2 cellular contexts compared by ENCODE assay signal in the genomic region with DNA sequence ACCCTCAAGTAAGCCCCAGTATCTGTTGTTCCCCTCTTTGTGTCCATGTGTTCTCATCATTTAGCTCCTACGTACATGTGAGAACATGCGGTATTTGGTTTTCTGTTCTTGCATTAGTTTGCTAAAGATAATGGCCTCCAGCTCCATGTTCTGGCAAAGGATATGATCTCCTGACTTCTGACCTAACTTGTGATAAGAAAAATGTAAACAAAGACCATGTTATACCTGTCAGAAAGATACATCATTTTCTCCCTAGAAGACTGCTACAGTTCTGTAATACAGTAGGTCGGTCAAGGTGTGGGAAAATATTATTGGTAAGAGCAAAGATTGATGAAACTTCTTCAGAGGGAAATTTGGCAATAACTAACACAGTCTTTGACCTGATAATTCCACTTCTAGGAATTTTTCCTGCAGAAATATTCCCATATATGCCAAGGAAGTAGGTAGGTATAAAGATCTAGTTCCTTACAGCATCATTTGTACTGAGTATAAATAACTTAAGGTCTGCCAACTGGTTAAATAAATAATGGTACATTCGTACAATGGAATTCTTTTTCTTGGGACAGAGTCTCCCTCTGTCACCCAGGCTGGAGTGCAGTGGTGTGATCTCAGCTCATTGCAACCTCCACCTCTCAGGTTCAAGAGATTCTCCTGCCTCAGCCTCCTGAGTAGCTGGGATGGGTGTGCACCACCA.
TF ChIP-seq lines count a peak whose summit lies in the region.

No MANE protein-coding gene starts in this region.

TF ChIP-seq in GM23338, 12 proteins besides CTCF, POLR2A, EP300 and RAD21 (continues in another document):
- TF ChIP-seq NANOG (IDR thresholded peaks at IDR 0.05; ENCODE audit: borderline replicate concordance) (no peak), EZH2 (IDR thresholded peaks at IDR 0.05; ENCODE audit: low read depth, unreplicated experiment) (no peak), POLR2AphosphoS5 (IDR thresholded peaks at IDR 0.05; ENCODE audit: low read depth) (no peak), STAT1 (IDR thresholded peaks at IDR 0.05; ENCODE audit: unreplicated experiment) (no peak), EZH2phosphoT487 (IDR thresholded peaks at IDR 0.05; ENCODE audit: unreplicated experiment) (no peak), CREB1 (CRISPR knock-in tag; IDR thresholded peaks at IDR 0.05; ENCODE audit: low read depth) (no peak), ZNF114 (CRISPR knock-in tag; IDR thresholded peaks at IDR 0.05) (no peak), ZNF331 (CRISPR knock-in tag; IDR thresholded peaks at IDR 0.05; ENCODE audit: low read depth) (no peak)
- TF ChIP-seq, protein P1, sequence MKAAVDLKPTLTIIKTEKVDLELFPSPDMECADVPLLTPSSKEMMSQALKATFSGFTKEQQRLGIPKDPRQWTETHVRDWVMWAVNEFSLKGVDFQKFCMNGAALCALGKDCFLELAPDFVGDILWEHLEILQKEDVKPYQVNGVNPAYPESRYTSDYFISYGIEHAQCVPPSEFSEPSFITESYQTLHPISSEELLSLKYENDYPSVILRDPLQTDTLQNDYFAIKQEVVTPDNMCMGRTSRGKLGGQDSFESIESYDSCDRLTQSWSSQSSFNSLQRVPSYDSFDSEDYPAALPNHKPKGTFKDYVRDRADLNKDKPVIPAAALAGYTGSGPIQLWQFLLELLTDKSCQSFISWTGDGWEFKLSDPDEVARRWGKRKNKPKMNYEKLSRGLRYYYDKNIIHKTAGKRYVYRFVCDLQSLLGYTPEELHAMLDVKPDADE (IDR thresholded peaks at IDR 0.05) = no peak
- TF ChIP-seq, protein P2, sequence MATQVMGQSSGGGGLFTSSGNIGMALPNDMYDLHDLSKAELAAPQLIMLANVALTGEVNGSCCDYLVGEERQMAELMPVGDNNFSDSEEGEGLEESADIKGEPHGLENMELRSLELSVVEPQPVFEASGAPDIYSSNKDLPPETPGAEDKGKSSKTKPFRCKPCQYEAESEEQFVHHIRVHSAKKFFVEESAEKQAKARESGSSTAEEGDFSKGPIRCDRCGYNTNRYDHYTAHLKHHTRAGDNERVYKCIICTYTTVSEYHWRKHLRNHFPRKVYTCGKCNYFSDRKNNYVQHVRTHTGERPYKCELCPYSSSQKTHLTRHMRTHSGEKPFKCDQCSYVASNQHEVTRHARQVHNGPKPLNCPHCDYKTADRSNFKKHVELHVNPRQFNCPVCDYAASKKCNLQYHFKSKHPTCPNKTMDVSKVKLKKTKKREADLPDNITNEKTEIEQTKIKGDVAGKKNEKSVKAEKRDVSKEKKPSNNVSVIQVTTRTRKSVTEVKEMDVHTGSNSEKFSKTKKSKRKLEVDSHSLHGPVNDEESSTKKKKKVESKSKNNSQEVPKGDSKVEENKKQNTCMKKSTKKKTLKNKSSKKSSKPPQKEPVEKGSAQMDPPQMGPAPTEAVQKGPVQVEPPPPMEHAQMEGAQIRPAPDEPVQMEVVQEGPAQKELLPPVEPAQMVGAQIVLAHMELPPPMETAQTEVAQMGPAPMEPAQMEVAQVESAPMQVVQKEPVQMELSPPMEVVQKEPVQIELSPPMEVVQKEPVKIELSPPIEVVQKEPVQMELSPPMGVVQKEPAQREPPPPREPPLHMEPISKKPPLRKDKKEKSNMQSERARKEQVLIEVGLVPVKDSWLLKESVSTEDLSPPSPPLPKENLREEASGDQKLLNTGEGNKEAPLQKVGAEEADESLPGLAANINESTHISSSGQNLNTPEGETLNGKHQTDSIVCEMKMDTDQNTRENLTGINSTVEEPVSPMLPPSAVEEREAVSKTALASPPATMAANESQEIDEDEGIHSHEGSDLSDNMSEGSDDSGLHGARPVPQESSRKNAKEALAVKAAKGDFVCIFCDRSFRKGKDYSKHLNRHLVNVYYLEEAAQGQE (IDR thresholded peaks at IDR 0.05; ENCODE audit: unreplicated experiment) = no peak

TF ChIP-seq in K562, 482 proteins besides CTCF, POLR2A, EP300 and RAD21:
- TF ChIP-seq HSF4 (CRISPR knock-in tag; IDR thresholded peaks at IDR 0.05; ENCODE audit: borderline replicate concordance) (no peak), JUND (IDR thresholded peaks at IDR 0.05; ENCODE audit: borderline replicate concordance, low read depth, low read length) (peak; percentile 12; the same call in 1 of the 2 replicates), JUND (tag; IDR thresholded peaks at IDR 0.05; ENCODE audit: borderline replicate concordance, low read depth, low read length) (no peak), ZNF717 (CRISPR knock-in tag; IDR thresholded peaks at IDR 0.05) (no peak), MEIS2 (IDR thresholded peaks at IDR 0.05; ENCODE audit: partially characterized antibody) (peak; percentile 48), YY1 (IDR thresholded peaks at IDR 0.05; ENCODE audit: borderline replicate concordance in 1 of 3, control insufficient read depth in 1 of 3, extremely low read depth in 1 of 3, insufficient read depth in 3 of 3, insufficient read length in 1 of 3, insufficient replicate concordance in 2 of 3, low read depth in 1 of 3, low read length in 2 of 3) (no peak), CBX1 (IDR thresholded peaks at IDR 0.05; ENCODE audit: low read depth) (no peak), ELF4 (CRISPR knock-in tag; IDR thresholded peaks at IDR 0.05) (no peak), NUFIP1 (IDR thresholded peaks at IDR 0.05; ENCODE audit: partially characterized antibody) (no peak), ZEB2 (IDR thresholded peaks at IDR 0.05) (0 out of 2 replicates have a peak, but pooled peaks have one; percentile 26), ATF7 (IDR thresholded peaks at IDR 0.05) (peak; percentile 19; the same call in 1 of the 2 replicates), POLR2H (tag; IDR thresholded peaks at IDR 0.05; ENCODE audit: low read depth) (no peak), DPF2 (IDR thresholded peaks at IDR 0.05) (0 out of 2 replicates have a peak, but pooled peaks have one; percentile 19), LARP7 (IDR thresholded peaks at IDR 0.05) (no peak), ZNF121 (CRISPR knock-in tag; conservative IDR thresholded peaks at IDR 0.05) (no peak), L3MBTL2 (IDR thresholded peaks at IDR 0.05) (0 out of 2 replicates have a peak, but pooled peaks have one; percentile 12), SETDB1 (IDR thresholded peaks at IDR 0.05; ENCODE audit: low read length) (no peak), DNMT1 (IDR thresholded peaks at IDR 0.05) (no peak), BCL6 (CRISPR knock-in tag; IDR thresholded peaks at IDR 0.05) (no peak), KAT7 (CRISPR knock-in tag; IDR thresholded peaks at IDR 0.05; ENCODE audit: borderline replicate concordance) (no peak), CBFB (CRISPR knock-in tag; IDR thresholded peaks at IDR 0.05) (no peak), ZNF311 (CRISPR knock-in tag; IDR thresholded peaks at IDR 0.05) (no peak)
- TF ChIP-seq, protein P3, sequence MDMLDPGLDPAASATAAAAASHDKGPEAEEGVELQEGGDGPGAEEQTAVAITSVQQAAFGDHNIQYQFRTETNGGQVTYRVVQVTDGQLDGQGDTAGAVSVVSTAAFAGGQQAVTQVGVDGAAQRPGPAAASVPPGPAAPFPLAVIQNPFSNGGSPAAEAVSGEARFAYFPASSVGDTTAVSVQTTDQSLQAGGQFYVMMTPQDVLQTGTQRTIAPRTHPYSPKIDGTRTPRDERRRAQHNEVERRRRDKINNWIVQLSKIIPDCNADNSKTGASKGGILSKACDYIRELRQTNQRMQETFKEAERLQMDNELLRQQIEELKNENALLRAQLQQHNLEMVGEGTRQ (CRISPR knock-in tag; IDR thresholded peaks at IDR 0.05) = no peak
- TF ChIP-seq, protein P4, sequence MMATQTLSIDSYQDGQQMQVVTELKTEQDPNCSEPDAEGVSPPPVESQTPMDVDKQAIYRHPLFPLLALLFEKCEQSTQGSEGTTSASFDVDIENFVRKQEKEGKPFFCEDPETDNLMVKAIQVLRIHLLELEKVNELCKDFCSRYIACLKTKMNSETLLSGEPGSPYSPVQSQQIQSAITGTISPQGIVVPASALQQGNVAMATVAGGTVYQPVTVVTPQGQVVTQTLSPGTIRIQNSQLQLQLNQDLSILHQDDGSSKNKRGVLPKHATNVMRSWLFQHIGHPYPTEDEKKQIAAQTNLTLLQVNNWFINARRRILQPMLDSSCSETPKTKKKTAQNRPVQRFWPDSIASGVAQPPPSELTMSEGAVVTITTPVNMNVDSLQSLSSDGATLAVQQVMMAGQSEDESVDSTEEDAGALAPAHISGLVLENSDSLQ (IDR thresholded peaks at IDR 0.05) = peak; percentile 28; the same call in 1 of the 2 replicates
- TF ChIP-seq, protein P5, sequence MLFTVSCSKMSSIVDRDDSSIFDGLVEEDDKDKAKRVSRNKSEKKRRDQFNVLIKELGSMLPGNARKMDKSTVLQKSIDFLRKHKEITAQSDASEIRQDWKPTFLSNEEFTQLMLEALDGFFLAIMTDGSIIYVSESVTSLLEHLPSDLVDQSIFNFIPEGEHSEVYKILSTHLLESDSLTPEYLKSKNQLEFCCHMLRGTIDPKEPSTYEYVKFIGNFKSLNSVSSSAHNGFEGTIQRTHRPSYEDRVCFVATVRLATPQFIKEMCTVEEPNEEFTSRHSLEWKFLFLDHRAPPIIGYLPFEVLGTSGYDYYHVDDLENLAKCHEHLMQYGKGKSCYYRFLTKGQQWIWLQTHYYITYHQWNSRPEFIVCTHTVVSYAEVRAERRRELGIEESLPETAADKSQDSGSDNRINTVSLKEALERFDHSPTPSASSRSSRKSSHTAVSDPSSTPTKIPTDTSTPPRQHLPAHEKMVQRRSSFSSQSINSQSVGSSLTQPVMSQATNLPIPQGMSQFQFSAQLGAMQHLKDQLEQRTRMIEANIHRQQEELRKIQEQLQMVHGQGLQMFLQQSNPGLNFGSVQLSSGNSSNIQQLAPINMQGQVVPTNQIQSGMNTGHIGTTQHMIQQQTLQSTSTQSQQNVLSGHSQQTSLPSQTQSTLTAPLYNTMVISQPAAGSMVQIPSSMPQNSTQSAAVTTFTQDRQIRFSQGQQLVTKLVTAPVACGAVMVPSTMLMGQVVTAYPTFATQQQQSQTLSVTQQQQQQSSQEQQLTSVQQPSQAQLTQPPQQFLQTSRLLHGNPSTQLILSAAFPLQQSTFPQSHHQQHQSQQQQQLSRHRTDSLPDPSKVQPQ (CRISPR knock-in tag; IDR thresholded peaks at IDR 0.05; ENCODE audit: borderline replicate concordance) = no peak
- TF ChIP-seq, protein P6, sequence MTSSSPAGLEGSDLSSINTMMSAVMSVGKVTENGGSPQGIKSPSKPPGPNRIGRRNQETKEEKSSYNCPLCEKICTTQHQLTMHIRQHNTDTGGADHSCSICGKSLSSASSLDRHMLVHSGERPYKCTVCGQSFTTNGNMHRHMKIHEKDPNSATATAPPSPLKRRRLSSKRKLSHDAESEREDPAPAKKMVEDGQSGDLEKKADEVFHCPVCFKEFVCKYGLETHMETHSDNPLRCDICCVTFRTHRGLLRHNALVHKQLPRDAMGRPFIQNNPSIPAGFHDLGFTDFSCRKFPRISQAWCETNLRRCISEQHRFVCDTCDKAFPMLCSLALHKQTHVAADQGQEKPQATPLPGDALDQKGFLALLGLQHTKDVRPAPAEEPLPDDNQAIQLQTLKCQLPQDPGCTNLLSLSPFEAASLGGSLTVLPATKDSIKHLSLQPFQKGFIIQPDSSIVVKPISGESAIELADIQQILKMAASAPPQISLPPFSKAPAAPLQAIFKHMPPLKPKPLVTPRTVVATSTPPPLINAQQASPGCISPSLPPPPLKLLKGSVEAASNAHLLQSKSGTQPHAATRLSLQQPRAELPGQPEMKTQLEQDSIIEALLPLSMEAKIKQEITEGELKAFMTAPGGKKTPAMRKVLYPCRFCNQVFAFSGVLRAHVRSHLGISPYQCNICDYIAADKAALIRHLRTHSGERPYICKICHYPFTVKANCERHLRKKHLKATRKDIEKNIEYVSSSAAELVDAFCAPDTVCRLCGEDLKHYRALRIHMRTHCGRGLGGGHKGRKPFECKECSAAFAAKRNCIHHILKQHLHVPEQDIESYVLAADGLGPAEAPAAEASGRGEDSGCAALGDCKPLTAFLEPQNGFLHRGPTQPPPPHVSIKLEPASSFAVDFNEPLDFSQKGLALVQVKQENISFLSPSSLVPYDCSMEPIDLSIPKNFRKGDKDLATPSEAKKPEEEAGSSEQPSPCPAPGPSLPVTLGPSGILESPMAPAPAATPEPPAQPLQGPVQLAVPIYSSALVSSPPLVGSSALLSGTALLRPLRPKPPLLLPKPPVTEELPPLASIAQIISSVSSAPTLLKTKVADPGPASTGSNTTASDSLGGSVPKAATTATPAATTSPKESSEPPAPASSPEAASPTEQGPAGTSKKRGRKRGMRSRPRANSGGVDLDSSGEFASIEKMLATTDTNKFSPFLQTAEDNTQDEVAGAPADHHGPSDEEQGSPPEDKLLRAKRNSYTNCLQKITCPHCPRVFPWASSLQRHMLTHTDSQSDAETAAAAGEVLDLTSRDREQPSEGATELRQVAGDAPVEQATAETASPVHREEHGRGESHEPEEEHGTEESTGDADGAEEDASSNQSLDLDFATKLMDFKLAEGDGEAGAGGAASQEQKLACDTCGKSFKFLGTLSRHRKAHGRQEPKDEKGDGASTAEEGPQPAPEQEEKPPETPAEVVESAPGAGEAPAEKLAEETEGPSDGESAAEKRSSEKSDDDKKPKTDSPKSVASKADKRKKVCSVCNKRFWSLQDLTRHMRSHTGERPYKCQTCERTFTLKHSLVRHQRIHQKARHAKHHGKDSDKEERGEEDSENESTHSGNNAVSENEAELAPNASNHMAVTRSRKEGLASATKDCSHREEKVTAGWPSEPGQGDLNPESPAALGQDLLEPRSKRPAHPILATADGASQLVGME (CRISPR knock-in tag; IDR thresholded peaks at IDR 0.05) = no peak
TF ChIP-seq in K562: peak in this region for 7.
